ENCODE assay signal across 8 cellular contexts in genomic region chr2:223944166-223944703, GRCh38. TPM values are rescaled to one million over a fixed set of nuclear protein-coding genes. Genes with fewer than 3 reads are reported as not detected.
DNase-seq lines count a peak whose midpoint lies in the region; ATAC-seq, FAIRE-seq and TF ChIP-seq lines count a peak whose summit lies in the region.

No MANE protein-coding gene starts in this region.

- no peaks in the 10 kb centered on the region for H3K36me3 ChIP-seq in neural progenitor cell

- H3K9me3 ChIP-seq in neural progenitor cell (ENCODE audit: low read depth), result no peaks in the 10 kb centered on the region

- H3K36me3 Mint-ChIP-seq in IgD-negative memory B cell (peaks cover 13% of the 10 kb centered on the region), neural progenitor cell (peaks cover 17% of the 10 kb centered on the region)
- H3K36me3 Mint-ChIP-seq in activated T-helper 2 cell treated with anti-CD3 and anti-CD28 coated beads, Interferon-gamma antibody, Interleukin-2, Interleukin-4, amounts not matched to agents 10 μg/mL and 5 μg/mL and 100 μg/mL, durations not matched to agents 14 hours and 24 hours and 36 hours (ENCODE audit: low read depth), result peaks cover 23% of the 10 kb centered on the region

- no peak for TF ChIP-seq POLR2A in GM18505 (IDR thresholded peaks at IDR 0.05; ENCODE audit: borderline replicate concordance, extremely low read depth, insufficient read depth, insufficient read length)

- H3K4me1 Mint-ChIP-seq in IgD-negative memory B cell, result peaks cover 36 to 46% (median 40%) of the 10 kb centered on the region in 3 donors
- peaks cover 48% of the 10 kb centered on the region for H3K4me1 Mint-ChIP-seq in activated T-helper 2 cell treated with anti-CD3 and anti-CD28 coated beads, Interferon-gamma antibody, Interleukin-2, Interleukin-4, amounts not matched to agents 10 μg/mL and 5 μg/mL and 100 μg/mL, durations not matched to agents 14 hours and 24 hours and 36 hours (ENCODE audit: low read depth)
- peaks cover 27% of the 10 kb centered on the region for H3K4me1 Mint-ChIP-seq in neural progenitor cell

- intact Hi-C loops in activated T-helper 2 cell treated with anti-CD3 and anti-CD28 coated beads, Interferon-gamma antibody, Interleukin-2, Interleukin-4, amounts not matched to agents 10 μg/mL and 5 μg/mL and 100 μg/mL, durations not matched to agents 14 hours and 24 hours and 36 hours (cut with micrococcal nuclease), result loop anchor here (5.0 to 10.0 kb wide), 2 partner anchors 83 to 249 kb away; no protein-coding TSS in a partner anchor

- peaks cover 29% of the 10 kb centered on the region for H4K20me1 ChIP-seq in neural progenitor cell (ENCODE audit: low read depth)

- H3K9ac ChIP-seq in neural progenitor cell, result peak overlapping the region; percentile 79

- peak overlapping the region; percentile 80 for H3K4me2 ChIP-seq in neural progenitor cell

- peak overlapping the region; percentile 60 for H2AFZ ChIP-seq in neural progenitor cell (replicated peaks)

- H3K27ac Mint-ChIP-seq in IgD-negative memory B cell (peak overlapping the region; percentile 81 to 95 (median 90)), neural progenitor cell (peak overlapping the region; percentile 72)
- H3K27ac Mint-ChIP-seq in activated T-helper 2 cell treated with anti-CD3 and anti-CD28 coated beads, Interferon-gamma antibody, Interleukin-2, Interleukin-4, amounts not matched to agents 10 μg/mL and 5 μg/mL and 100 μg/mL, durations not matched to agents 14 hours and 24 hours and 36 hours, result peak overlapping the region; percentile 85

- TF ChIP-seq CTCF in neural progenitor cell (IDR thresholded peaks at IDR 0.05), result no peak

- H3K9me3 Mint-ChIP-seq in IgD-negative memory B cell (peaks cover 0 to 4% (median 0%) of the 10 kb centered on the region in 3 donors), neural progenitor cell (no peaks in the 10 kb centered on the region)
- H3K9me3 Mint-ChIP-seq in activated T-helper 2 cell treated with anti-CD3 and anti-CD28 coated beads, Interferon-gamma antibody, Interleukin-2, Interleukin-4, amounts not matched to agents 10 μg/mL and 5 μg/mL and 100 μg/mL, durations not matched to agents 14 hours and 24 hours and 36 hours, result peaks cover 12% of the 10 kb centered on the region

- H3K27me3 ChIP-seq in neural progenitor cell, result no peaks in the 10 kb centered on the region

- H3K79me2 ChIP-seq in neural progenitor cell (ENCODE audit: low read depth), result peaks cover 57% of the 10 kb centered on the region

- FAIRE-seq in frontal cortex (lab: Jason Lieb, UNC), result no peak

- peak overlapping the region; percentile 93 to 98 (median 96) for H3K4me3 Mint-ChIP-seq in IgD-negative memory B cell
- H3K4me3 Mint-ChIP-seq in activated T-helper 2 cell treated with anti-CD3 and anti-CD28 coated beads, Interferon-gamma antibody, Interleukin-2, Interleukin-4, amounts not matched to agents 10 μg/mL and 5 μg/mL and 100 μg/mL, durations not matched to agents 14 hours and 24 hours and 36 hours (ENCODE audit: low read depth), result peak overlapping the region; percentile 89
- H3K4me3 Mint-ChIP-seq in neural progenitor cell, result peak overlapping the region; percentile 97

- no peak for ATAC-seq in HG02981 (IDR thresholded peaks at IDR 0.05; ENCODE audit: unreplicated experiment)
- no peak for ATAC-seq in GM18505 (IDR thresholded peaks at IDR 0.05; ENCODE audit: unreplicated experiment)

- peak; percentile 5 for DNase-seq in DMS79 (lab: John Stamatoyannopoulos, UW)
- no peak for DNase-seq in DMS79 treated with DMSO at 0.1 percent for 48 hours (lab: John Stamatoyannopoulos, UW)
- DNase-seq in activated T-helper 2 cell treated with anti-CD3 and anti-CD28 coated beads, Interferon-gamma antibody, Interleukin-2, Interleukin-4, amounts not matched to agents 10 μg/mL and 5 μg/mL and 100 μg/mL, durations not matched to agents 14 hours and 24 hours and 36 hours (ENCODE audit: low spot score), result no peak
- DNase-seq in frontal cortex (ENCODE audit: low spot score in 2 of 2), result peak; percentile 41 to 50
- DNase-seq in neural progenitor cell (ENCODE audit: low spot score), result peak; percentile 71

- peaks cover 24% of the 10 kb centered on the region for H3K4me1 ChIP-seq in neural progenitor cell

- peaks cover 16% of the 10 kb centered on the region for H3F3A ChIP-seq in neural progenitor cell (ENCODE audit: low read depth)

- H3K4me3 ChIP-seq in neural progenitor cell, result peak overlapping the region; percentile 76

- H3K27me3 Mint-ChIP-seq in IgD-negative memory B cell (no peaks in the 10 kb centered on the region), neural progenitor cell (ENCODE audit: insufficient read depth, low read depth) (peaks cover 4% of the 10 kb centered on the region)
- H3K27me3 Mint-ChIP-seq in activated T-helper 2 cell treated with anti-CD3 and anti-CD28 coated beads, Interferon-gamma antibody, Interleukin-2, Interleukin-4, amounts not matched to agents 10 μg/mL and 5 μg/mL and 100 μg/mL, durations not matched to agents 14 hours and 24 hours and 36 hours (ENCODE audit: low read depth), result no peaks in the 10 kb centered on the region

- H3K27ac ChIP-seq in neural progenitor cell, result no peak overlapping the region

RNA-seq across cellular contexts. Expression of gene WDFY1, which starts 0.9 kb away (rescaled TPM):
- polyA plus RNA-seq in IgD-negative memory B cell, result 36.1 TPM
- total RNA-seq in activated T-helper 2 cell treated with anti-CD3 and anti-CD28 coated beads, Interferon-gamma antibody, Interleukin-2, Interleukin-4, amounts not matched to agents 10 μg/mL and 5 μg/mL and 100 μg/mL, durations not matched to agents 14 hours and 24 hours and 36 hours, result 22.2 and 23.3 TPM in 2 replicates
- total RNA-seq in frontal cortex (50.5 TPM), neural progenitor cell (ENCODE audit: low replicate concordance) (119 and 177 TPM in 2 replicates)

RNA-seq across cellular contexts. Expression of gene MRPL44, which starts 13.0 kb away (rescaled TPM):
- 39.8 TPM for polyA plus RNA-seq in IgD-negative memory B cell
- total RNA-seq in activated T-helper 2 cell treated with anti-CD3 and anti-CD28 coated beads, Interferon-gamma antibody, Interleukin-2, Interleukin-4, amounts not matched to agents 10 μg/mL and 5 μg/mL and 100 μg/mL, durations not matched to agents 14 hours and 24 hours and 36 hours, result 33.6 and 34.3 TPM in 2 replicates
- total RNA-seq in frontal cortex, result 106 TPM
- 56.6 and 70.8 TPM in 2 replicates for total RNA-seq in neural progenitor cell (ENCODE audit: low replicate concordance)

Comparison
In these comparisons a context has a peak if more than half of its experiments do, and no peak if none do; other contexts are left out.
1. DNase-seq: peak in DMS79 (single experiment), frontal cortex (2 of 2) and neural progenitor cell (single experiment); none in DMS79 treated with DMSO at 0.1 percent for 48 hours (single experiment) and activated T-helper 2 cell treated with anti-CD3 and anti-CD28 coated beads, Interferon-gamma antibody, Interleukin-2, Interleukin-4, amounts not matched to agents 10 μg/mL and 5 μg/mL and 100 μg/mL, durations not matched to agents 14 hours and 24 hours and 36 hours (single experiment).
2. Peak in every context shown above with its lines, with median percentiles within 50 percentile points of each other: H3K27ac Mint-ChIP-seq and H3K4me3 Mint-ChIP-seq.